ENCODE assay signal across 2 cellular contexts in the genomic region with DNA sequence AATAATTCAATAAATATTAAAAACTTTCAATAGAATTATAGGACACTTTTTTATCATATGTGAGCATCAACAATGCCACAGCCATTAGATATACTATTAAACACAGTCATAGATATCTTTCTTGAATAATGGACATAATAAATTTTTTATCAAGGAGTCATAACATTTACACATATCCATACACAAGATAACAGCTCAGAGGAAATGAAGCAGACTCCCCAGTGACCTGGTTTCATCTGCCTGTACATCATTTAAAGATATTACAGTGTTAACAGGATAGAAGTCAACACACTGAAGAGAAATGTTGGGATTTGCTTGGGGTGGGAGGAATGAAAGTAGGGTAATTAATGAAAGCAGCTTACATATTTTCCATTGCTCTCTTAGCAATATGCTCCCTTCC.
A peak's percentile ranks its signal among the peaks of the same experiment; 100 is the strongest.
TF ChIP-seq lines count a peak whose summit lies in the region.

No MANE protein-coding gene starts in this region.

TF ChIP-seq in IMR-90, 13 proteins besides CTCF, POLR2A, EP300 and RAD21:
- TF ChIP-seq, protein P1, sequence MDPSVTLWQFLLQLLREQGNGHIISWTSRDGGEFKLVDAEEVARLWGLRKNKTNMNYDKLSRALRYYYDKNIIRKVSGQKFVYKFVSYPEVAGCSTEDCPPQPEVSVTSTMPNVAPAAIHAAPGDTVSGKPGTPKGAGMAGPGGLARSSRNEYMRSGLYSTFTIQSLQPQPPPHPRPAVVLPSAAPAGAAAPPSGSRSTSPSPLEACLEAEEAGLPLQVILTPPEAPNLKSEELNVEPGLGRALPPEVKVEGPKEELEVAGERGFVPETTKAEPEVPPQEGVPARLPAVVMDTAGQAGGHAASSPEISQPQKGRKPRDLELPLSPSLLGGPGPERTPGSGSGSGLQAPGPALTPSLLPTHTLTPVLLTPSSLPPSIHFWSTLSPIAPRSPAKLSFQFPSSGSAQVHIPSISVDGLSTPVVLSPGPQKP (IDR thresholded peaks at IDR 0.05; ENCODE audit: borderline replicate concordance, low read depth, low read length): no peak
- TF ChIP-seq FOS (IDR thresholded peaks at IDR 0.05; ENCODE audit: low read depth, low read length) (no peak), RFX5 (IDR thresholded peaks at IDR 0.05; ENCODE audit: low read depth, low read length) (no peak), RCOR1 (IDR thresholded peaks at IDR 0.05; ENCODE audit: insufficient replicate concordance, low read length) (no peak), BHLHE40 (IDR thresholded peaks at IDR 0.05; ENCODE audit: low read depth, low read length) (no peak), NFE2L2 (IDR thresholded peaks at IDR 0.05; ENCODE audit: low read depth, low read length) (no peak), MXI1 (IDR thresholded peaks at IDR 0.05; ENCODE audit: borderline replicate concordance, low read depth, low read length) (no peak)

TF ChIP-seq in SK-N-SH treated with all-trans-retinoic acid at 6 μM for 48 hours, 23 proteins besides CTCF, POLR2A, EP300 and RAD21:
- TF ChIP-seq, protein P2, sequence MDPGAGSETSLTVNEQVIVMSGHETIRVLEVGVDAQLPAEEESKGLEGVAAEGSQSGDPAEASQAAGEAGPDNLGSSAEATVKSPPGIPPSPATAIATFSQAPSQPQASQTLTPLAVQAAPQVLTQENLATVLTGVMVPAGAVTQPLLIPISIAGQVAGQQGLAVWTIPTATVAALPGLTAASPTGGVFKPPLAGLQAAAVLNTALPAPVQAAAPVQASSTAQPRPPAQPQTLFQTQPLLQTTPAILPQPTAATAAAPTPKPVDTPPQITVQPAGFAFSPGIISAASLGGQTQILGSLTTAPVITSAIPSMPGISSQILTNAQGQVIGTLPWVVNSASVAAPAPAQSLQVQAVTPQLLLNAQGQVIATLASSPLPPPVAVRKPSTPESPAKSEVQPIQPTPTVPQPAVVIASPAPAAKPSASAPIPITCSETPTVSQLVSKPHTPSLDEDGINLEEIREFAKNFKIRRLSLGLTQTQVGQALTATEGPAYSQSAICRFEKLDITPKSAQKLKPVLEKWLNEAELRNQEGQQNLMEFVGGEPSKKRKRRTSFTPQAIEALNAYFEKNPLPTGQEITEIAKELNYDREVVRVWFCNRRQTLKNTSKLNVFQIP (CRISPR knock-in tag; IDR thresholded peaks at IDR 0.05; ENCODE audit: borderline replicate concordance, low read depth): no peak
- TF ChIP-seq TCF4 (CRISPR knock-in tag; IDR thresholded peaks at IDR 0.05; ENCODE audit: borderline replicate concordance) (peak; percentile 38; the same call in 1 of the 2 replicates), SNAI2 (CRISPR knock-in tag; IDR thresholded peaks at IDR 0.05) (no peak), TOX (CRISPR knock-in tag; IDR thresholded peaks at IDR 0.05; ENCODE audit: borderline replicate concordance) (no peak), ZNF8 (CRISPR knock-in tag; IDR thresholded peaks at IDR 0.05) (no peak), ESRRG (CRISPR knock-in tag; IDR thresholded peaks at IDR 0.05) (no peak), ZNF70 (CRISPR knock-in tag; IDR thresholded peaks at IDR 0.05) (no peak), ISL1 (CRISPR knock-in tag; IDR thresholded peaks at IDR 0.05) (peak; percentile 77), ARNTL (CRISPR knock-in tag; IDR thresholded peaks at IDR 0.05; ENCODE audit: borderline replicate concordance, low read depth) (no peak), BACH2 (CRISPR knock-in tag; IDR thresholded peaks at IDR 0.05; ENCODE audit: borderline replicate concordance) (no peak), RARB (CRISPR knock-in tag; IDR thresholded peaks at IDR 0.05) (no peak), OSR1 (CRISPR knock-in tag; IDR thresholded peaks at IDR 0.05) (no peak), PPARA (CRISPR knock-in tag; IDR thresholded peaks at IDR 0.05; ENCODE audit: borderline replicate concordance) (no peak), ZFP30 (CRISPR knock-in tag; IDR thresholded peaks at IDR 0.05) (no peak), GLIS3 (CRISPR knock-in tag; IDR thresholded peaks at IDR 0.05) (0 out of 2 replicates have a peak, but pooled peaks have one; percentile 39), ZC3H10 (CRISPR knock-in tag; IDR thresholded peaks at IDR 0.05) (no peak), ZFP3 (CRISPR knock-in tag; IDR thresholded peaks at IDR 0.05) (0 out of 2 replicates have a peak, but pooled peaks have one; percentile 36), ZNF565 (CRISPR knock-in tag; conservative IDR thresholded peaks at IDR 0.05; ENCODE audit: low read depth) (no peak), CSDC2 (CRISPR knock-in tag; IDR thresholded peaks at IDR 0.05) (no peak)
- TF ChIP-seq, protein P3, sequence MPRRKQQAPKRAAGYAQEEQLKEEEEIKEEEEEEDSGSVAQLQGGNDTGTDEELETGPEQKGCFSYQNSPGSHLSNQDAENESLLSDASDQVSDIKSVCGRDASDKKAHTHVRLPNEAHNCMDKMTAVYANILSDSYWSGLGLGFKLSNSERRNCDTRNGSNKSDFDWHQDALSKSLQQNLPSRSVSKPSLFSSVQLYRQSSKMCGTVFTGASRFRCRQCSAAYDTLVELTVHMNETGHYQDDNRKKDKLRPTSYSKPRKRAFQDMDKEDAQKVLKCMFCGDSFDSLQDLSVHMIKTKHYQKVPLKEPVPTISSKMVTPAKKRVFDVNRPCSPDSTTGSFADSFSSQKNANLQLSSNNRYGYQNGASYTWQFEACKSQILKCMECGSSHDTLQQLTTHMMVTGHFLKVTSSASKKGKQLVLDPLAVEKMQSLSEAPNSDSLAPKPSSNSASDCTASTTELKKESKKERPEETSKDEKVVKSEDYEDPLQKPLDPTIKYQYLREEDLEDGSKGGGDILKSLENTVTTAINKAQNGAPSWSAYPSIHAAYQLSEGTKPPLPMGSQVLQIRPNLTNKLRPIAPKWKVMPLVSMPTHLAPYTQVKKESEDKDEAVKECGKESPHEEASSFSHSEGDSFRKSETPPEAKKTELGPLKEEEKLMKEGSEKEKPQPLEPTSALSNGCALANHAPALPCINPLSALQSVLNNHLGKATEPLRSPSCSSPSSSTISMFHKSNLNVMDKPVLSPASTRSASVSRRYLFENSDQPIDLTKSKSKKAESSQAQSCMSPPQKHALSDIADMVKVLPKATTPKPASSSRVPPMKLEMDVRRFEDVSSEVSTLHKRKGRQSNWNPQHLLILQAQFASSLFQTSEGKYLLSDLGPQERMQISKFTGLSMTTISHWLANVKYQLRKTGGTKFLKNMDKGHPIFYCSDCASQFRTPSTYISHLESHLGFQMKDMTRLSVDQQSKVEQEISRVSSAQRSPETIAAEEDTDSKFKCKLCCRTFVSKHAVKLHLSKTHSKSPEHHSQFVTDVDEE (CRISPR knock-in tag; IDR thresholded peaks at IDR 0.05): no peak
- TF ChIP-seq, protein P4, sequence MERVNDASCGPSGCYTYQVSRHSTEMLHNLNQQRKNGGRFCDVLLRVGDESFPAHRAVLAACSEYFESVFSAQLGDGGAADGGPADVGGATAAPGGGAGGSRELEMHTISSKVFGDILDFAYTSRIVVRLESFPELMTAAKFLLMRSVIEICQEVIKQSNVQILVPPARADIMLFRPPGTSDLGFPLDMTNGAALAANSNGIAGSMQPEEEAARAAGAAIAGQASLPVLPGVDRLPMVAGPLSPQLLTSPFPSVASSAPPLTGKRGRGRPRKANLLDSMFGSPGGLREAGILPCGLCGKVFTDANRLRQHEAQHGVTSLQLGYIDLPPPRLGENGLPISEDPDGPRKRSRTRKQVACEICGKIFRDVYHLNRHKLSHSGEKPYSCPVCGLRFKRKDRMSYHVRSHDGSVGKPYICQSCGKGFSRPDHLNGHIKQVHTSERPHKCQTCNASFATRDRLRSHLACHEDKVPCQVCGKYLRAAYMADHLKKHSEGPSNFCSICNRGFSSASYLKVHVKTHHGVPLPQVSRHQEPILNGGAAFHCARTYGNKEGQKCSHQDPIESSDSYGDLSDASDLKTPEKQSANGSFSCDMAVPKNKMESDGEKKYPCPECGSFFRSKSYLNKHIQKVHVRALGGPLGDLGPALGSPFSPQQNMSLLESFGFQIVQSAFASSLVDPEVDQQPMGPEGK (CRISPR knock-in tag; IDR thresholded peaks at IDR 0.05; ENCODE audit: borderline replicate concordance): no peak
- TF ChIP-seq, protein P5, sequence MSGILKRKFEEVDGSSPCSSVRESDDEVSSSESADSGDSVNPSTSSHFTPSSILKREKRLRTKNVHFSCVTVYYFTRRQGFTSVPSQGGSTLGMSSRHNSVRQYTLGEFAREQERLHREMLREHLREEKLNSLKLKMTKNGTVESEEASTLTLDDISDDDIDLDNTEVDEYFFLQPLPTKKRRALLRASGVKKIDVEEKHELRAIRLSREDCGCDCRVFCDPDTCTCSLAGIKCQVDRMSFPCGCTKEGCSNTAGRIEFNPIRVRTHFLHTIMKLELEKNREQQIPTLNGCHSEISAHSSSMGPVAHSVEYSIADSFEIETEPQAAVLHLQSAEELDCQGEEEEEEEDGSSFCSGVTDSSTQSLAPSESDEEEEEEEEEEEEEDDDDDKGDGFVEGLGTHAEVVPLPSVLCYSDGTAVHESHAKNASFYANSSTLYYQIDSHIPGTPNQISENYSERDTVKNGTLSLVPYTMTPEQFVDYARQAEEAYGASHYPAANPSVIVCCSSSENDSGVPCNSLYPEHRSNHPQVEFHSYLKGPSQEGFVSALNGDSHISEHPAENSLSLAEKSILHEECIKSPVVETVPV (CRISPR knock-in tag; IDR thresholded peaks at IDR 0.05): no peak
- TF ChIP-seq, protein P6, sequence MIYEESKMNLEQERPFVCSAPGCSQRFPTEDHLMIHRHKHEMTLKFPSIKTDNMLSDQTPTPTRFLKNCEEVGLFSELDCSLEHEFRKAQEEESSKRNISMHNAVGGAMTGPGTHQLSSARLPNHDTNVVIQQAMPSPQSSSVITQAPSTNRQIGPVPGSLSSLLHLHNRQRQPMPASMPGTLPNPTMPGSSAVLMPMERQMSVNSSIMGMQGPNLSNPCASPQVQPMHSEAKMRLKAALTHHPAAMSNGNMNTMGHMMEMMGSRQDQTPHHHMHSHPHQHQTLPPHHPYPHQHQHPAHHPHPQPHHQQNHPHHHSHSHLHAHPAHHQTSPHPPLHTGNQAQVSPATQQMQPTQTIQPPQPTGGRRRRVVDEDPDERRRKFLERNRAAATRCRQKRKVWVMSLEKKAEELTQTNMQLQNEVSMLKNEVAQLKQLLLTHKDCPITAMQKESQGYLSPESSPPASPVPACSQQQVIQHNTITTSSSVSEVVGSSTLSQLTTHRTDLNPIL (CRISPR knock-in tag; IDR thresholded peaks at IDR 0.05; ENCODE audit: low read depth): no peak
